11 cellular contexts compared by ENCODE assay signal in genomic region chr9:33139421-33140228, GRCh38. TPM values are rescaled to one million over a fixed set of nuclear protein-coding genes. Genes with fewer than 3 reads are reported as not detected.
A peak's percentile ranks its signal among the peaks of the same experiment; 100 is the strongest.
DNase-seq lines count a peak whose midpoint lies in the region; ATAC-seq, FAIRE-seq and TF ChIP-seq lines count a peak whose summit lies in the region.
"Had no signal": no experiment of that assay in that cellular context is flagged by ENCODE, and none has a peak within 500 bp of the region (broad histone marks: within the 10 kb centered on the region; RNA-seq: fewer than 3 reads in every experiment).

No MANE protein-coding gene starts in this region.

- H3K4me1 Mint-ChIP-seq in T-helper 1 cell treated with Interleukin-12 subunit alpha and Interleukin-12 subunit beta and Interleukin-4 antibody, amounts not matched to agents 30 μg/mL and 1 μg/mL, for 36 hours (ENCODE audit: low read depth), result peaks cover 74% of the 10 kb centered on the region
- H3K4me1 Mint-ChIP-seq in stimulated activated effector memory CD8-positive, alpha-beta T cell treated with anti-CD3 and anti-CD28 coated beads, Interleukin-12 subunit alpha, Interleukin-12 subunit beta, amount 100 ng/mL, for 72 hours, result peaks cover 94% of the 10 kb centered on the region

- no peak for ATAC-seq in stimulated activated effector memory CD8-positive, alpha-beta T cell treated with anti-CD3 and anti-CD28 coated beads, Interleukin-12 subunit alpha, Interleukin-12 subunit beta, amount 100 ng/mL, for 72 hours
- ATAC-seq in HG02571 (IDR thresholded peaks at IDR 0.05; ENCODE audit: unreplicated experiment), result no peak

- no peaks in the 10 kb centered on the region for H3K27me3 ChIP-seq in adipocyte (replicated peaks; ENCODE audit: control insufficient read depth, insufficient read depth, low read length)

- no peaks in the 10 kb centered on the region for H3K9me3 ChIP-seq in adipocyte (ENCODE audit: control insufficient read depth, low read length)
- no peaks in the 10 kb centered on the region for H3K9me3 ChIP-seq in kidney (ENCODE audit: control insufficient read depth in 1 of 2, low read length in 2 of 2)

- intact Hi-C loops in kidney (cut with DNase I), result no loop called here

- TF ChIP-seq CTCF in kidney (IDR thresholded peaks at IDR 0.05; ENCODE audit: borderline replicate concordance, extremely low read depth, insufficient read depth), result no peak

- H3K4me1 ChIP-seq in adipocyte (ENCODE audit: control insufficient read depth, insufficient read depth, low read length) (peaks cover 50% of the 10 kb centered on the region), kidney (ENCODE audit: control insufficient read depth in 1 of 2, insufficient read depth in 1 of 2, low read depth in 1 of 2, low read length in 2 of 2) (peaks cover 72 to 77% of the 10 kb centered on the region in 2 donors)

- peak overlapping the region; percentile 10 for H3K4me3 ChIP-seq in adipocyte (ENCODE audit: low read length)
- H3K4me3 ChIP-seq in kidney (ENCODE audit: low read length in 2 of 2), result peak overlapping the region; percentile 12 to 28
- H3K4me3 ChIP-seq: SK-N-MC had no signal

- peak overlapping the region; percentile 35 for H3K9ac ChIP-seq in adipocyte (ENCODE audit: low read length)
- H3K9ac ChIP-seq in kidney (ENCODE audit: low read length in 2 of 2), result peak overlapping the region in 1 of 2 donors; percentile 49

- DNase-seq in T-helper 1 cell (no peak), adipocyte (ENCODE audit: low read depth) (peak; percentile 78), kidney (peak; percentile 91), H54 (ENCODE audit: insufficient read length, low spot score) (no peak), KG1 (lab: John Stamatoyannopoulos, UW) (no peak)
- no peak for DNase-seq in stimulated activated effector memory CD8-positive, alpha-beta T cell treated with anti-CD3 and anti-CD28 coated beads, Interleukin-12 subunit alpha, Interleukin-12 subunit beta, amount 100 ng/mL, for 72 hours (ENCODE audit: low spot score in 2 of 2)
- DNase-seq: DND-41 had no signal

- peak overlapping the region; percentile 47 for H3K27ac Mint-ChIP-seq in T-helper 1 cell treated with Interleukin-12 subunit alpha and Interleukin-12 subunit beta and Interleukin-4 antibody, amounts not matched to agents 30 μg/mL and 1 μg/mL, for 36 hours
- peak overlapping the region; percentile 93 for H3K27ac Mint-ChIP-seq in stimulated activated effector memory CD8-positive, alpha-beta T cell treated with anti-CD3 and anti-CD28 coated beads, Interleukin-12 subunit alpha, Interleukin-12 subunit beta, amount 100 ng/mL, for 72 hours

- peaks cover 13% of the 10 kb centered on the region for H3K36me3 Mint-ChIP-seq in T-helper 1 cell treated with Interleukin-12 subunit alpha and Interleukin-12 subunit beta and Interleukin-4 antibody, amounts not matched to agents 30 μg/mL and 1 μg/mL, for 36 hours (ENCODE audit: low read depth)
- peaks cover 36% of the 10 kb centered on the region for H3K36me3 Mint-ChIP-seq in stimulated activated effector memory CD8-positive, alpha-beta T cell treated with anti-CD3 and anti-CD28 coated beads, Interleukin-12 subunit alpha, Interleukin-12 subunit beta, amount 100 ng/mL, for 72 hours

- no peaks in the 10 kb centered on the region for H3K9me3 Mint-ChIP-seq in T-helper 1 cell treated with Interleukin-12 subunit alpha and Interleukin-12 subunit beta and Interleukin-4 antibody, amounts not matched to agents 30 μg/mL and 1 μg/mL, for 36 hours
- H3K9me3 Mint-ChIP-seq in stimulated activated effector memory CD8-positive, alpha-beta T cell treated with anti-CD3 and anti-CD28 coated beads, Interleukin-12 subunit alpha, Interleukin-12 subunit beta, amount 100 ng/mL, for 72 hours, result no peaks in the 10 kb centered on the region
- H3K9me3 Mint-ChIP-seq: neural crest cell had no signal

- no peak for FAIRE-seq in kidney (lab: Jason Lieb, UNC)
- no peak for FAIRE-seq in H54 (lab: Jason Lieb, UNC)

- TF ChIP-seq POLR2A in H54 (IDR thresholded peaks at IDR 0.05; ENCODE audit: low read depth, low read length), result no peak

- H3K27ac ChIP-seq in kidney (ENCODE audit: low read depth in 2 of 2, low read length in 2 of 2), result peak overlapping the region; percentile 83 to 91
- H3K27ac ChIP-seq: SK-N-MC had no signal

- no peaks in the 10 kb centered on the region for H3K27me3 Mint-ChIP-seq in T-helper 1 cell treated with Interleukin-12 subunit alpha and Interleukin-12 subunit beta and Interleukin-4 antibody, amounts not matched to agents 30 μg/mL and 1 μg/mL, for 36 hours (ENCODE audit: low read depth)

- peaks cover 5% of the 10 kb centered on the region for H3K36me3 ChIP-seq in adipocyte (ENCODE audit: control insufficient read depth, insufficient read depth, low read length, severe bottlenecking)
- H3K36me3 ChIP-seq in kidney (ENCODE audit: control insufficient read depth in 1 of 2, insufficient read depth in 2 of 2, low read length in 2 of 2), result peaks cover 0 to 5% of the 10 kb centered on the region in 2 donors

- no peak overlapping the region for H3K4me3 Mint-ChIP-seq in T-helper 1 cell treated with Interleukin-12 subunit alpha and Interleukin-12 subunit beta and Interleukin-4 antibody, amounts not matched to agents 30 μg/mL and 1 μg/mL, for 36 hours
- peak overlapping the region; percentile 62 for H3K4me3 Mint-ChIP-seq in stimulated activated effector memory CD8-positive, alpha-beta T cell treated with anti-CD3 and anti-CD28 coated beads, Interleukin-12 subunit alpha, Interleukin-12 subunit beta, amount 100 ng/mL, for 72 hours
- H3K4me3 Mint-ChIP-seq: neural crest cell had no signal

RNA-seq across cellular contexts. Expression of gene B4GALT1, which starts 27.5 kb away (rescaled TPM):
- total RNA-seq in kidney, result 163 TPM
- polyA plus RNA-seq in kidney (ENCODE audit: insufficient read depth, low read depth, low replicate concordance), result 33.0 TPM

Comparison
In these comparisons a context has a peak if more than half of its experiments do, and no peak if none do; other contexts are left out.
1. DNase-seq: peak in adipocyte (single experiment) and kidney (single experiment); none in T-helper 1 cell (0 of 5), stimulated activated effector memory CD8-positive, alpha-beta T cell treated with anti-CD3 and anti-CD28 coated beads, Interleukin-12 subunit alpha, Interleukin-12 subunit beta, amount 100 ng/mL, for 72 hours (0 of 2), H54 (single experiment) and KG1 (single experiment).